8 cellular contexts compared by ENCODE assay signal in the genomic region with DNA sequence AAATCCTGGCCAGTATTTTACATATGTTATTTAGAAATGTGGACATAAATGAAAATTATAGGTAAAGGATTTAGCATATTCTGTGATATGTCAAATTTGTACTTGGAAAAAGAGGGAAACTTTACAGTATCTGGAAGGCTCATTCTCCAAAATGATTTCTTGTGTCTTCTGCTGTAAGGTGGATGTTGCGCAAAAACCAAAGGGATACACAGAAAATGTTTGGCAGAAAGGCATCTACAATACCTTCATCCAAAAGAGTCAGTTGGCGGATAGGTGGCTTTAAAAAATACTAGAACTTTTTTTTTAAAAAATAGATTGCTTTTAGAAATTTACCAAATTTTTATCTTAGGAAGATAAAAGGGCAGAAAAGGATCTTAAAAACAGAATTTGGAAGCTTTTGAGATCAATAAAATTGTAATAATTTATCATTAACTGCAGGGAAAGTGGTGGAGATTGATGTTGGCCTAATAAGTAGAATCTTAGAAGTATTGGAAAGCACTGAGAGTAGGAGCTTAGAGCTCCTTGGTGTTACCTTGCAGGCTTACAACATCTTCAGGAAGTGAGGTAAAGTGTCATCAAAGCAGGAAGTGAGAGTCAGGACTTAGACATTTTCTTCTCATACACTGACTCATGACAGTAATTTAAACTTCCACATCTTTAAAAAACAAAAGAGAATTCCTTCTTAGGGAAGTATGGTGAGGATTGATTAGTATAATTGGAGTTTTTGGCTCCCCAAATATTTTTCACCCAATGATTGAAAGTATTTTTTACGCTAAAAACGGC.
DNase-seq lines count a peak whose midpoint lies in the region; ATAC-seq lines count a peak whose summit lies in the region.

No MANE protein-coding gene starts in this region.

- peak overlapping the region; percentile 99 for H3K27ac Mint-ChIP-seq in activated naive CD8-positive, alpha-beta T cell
- peak overlapping the region; percentile 98 for H3K27ac Mint-ChIP-seq in memory B cell

- peak; percentile 31 for DNase-seq in GF-D8 (lab: John Stamatoyannopoulos, UW)
- DNase-seq in KBM-7, result peak; percentile 64
- peak in 1 of 2 donors; percentile 23 for DNase-seq in memory B cell (ENCODE audit: low spot score in 2 of 2)
- DNase-seq in NK-92 treated with Interleukin-12 subunit alpha and Interleukin-12 subunit beta, amount 100 ng/mL, for 24 hours (lab: John Stamatoyannopoulos, UW), result no peak
- no peak for DNase-seq in putamen (ENCODE audit: low spot score)
- no peak for DNase-seq in COLO829 (ENCODE audit: low spot score)

- peaks cover 17% of the 10 kb centered on the region for H3K36me3 Mint-ChIP-seq in activated naive CD8-positive, alpha-beta T cell
- H3K36me3 Mint-ChIP-seq in memory B cell, result peaks cover 12% of the 10 kb centered on the region

- no peaks in the 10 kb centered on the region for H3K9me3 Mint-ChIP-seq in activated naive CD8-positive, alpha-beta T cell (ENCODE audit: low read depth)
- H3K9me3 Mint-ChIP-seq in memory B cell, result no peaks in the 10 kb centered on the region

- peak overlapping the region; percentile 98 for H3K4me3 Mint-ChIP-seq in activated naive CD8-positive, alpha-beta T cell
- H3K4me3 Mint-ChIP-seq in memory B cell, result peak overlapping the region; percentile 99

- H3K4me1 Mint-ChIP-seq in activated naive CD8-positive, alpha-beta T cell (ENCODE audit: low read depth), result peaks cover 64% of the 10 kb centered on the region
- H3K4me1 Mint-ChIP-seq in memory B cell, result peaks cover 25% of the 10 kb centered on the region

- ATAC-seq in GM21576 (IDR thresholded peaks at IDR 0.05; ENCODE audit: unreplicated experiment), result peak; percentile 30
- peak; percentile 16 for ATAC-seq in memory B cell (ENCODE audit: low read depth)

- H3K27me3 Mint-ChIP-seq in activated naive CD8-positive, alpha-beta T cell, result no peaks in the 10 kb centered on the region
- H3K27me3 Mint-ChIP-seq in memory B cell, result no peaks in the 10 kb centered on the region

- in situ Hi-C loops in KBM-7 (cut with MboI; ENCODE audit: low pct_unique_long_range_greater_than_20kb, low sequenced_read_pairs), result no loop called here

Comparison
In these comparisons a context has a peak if more than half of its experiments do, and no peak if none do; other contexts are left out.
1. DNase-seq: peak in GF-D8 (single experiment) and KBM-7 (single experiment); none in NK-92 treated with Interleukin-12 subunit alpha and Interleukin-12 subunit beta, amount 100 ng/mL, for 24 hours (single experiment), putamen (single experiment) and COLO829 (single experiment).